Comparison of ENCODE assay signal across 8 cellular contexts in genomic region chr1:27772071-27772470, GRCh38. TPM values are rescaled to one million over a fixed set of nuclear protein-coding genes. Genes with fewer than 3 reads are reported as not detected.
DNase-seq lines count a peak whose midpoint lies in the region; ATAC-seq, FAIRE-seq and TF ChIP-seq lines count a peak whose summit lies in the region.

No MANE protein-coding gene starts in this region.

- intact Hi-C loops in activated CD4-positive, alpha-beta T cell treated with anti-CD3 and anti-CD28 coated beads for 36 hours (cut with DNase I, micrococcal nuclease), result loop anchor here (2.0 to 5.0 kb wide), 8 partner anchors 59 to 965 kb away; partner anchors contain the start of genes DNAJC8 (in 1 of the 2), NUDC (in 1 of the 2), PPP1R8 (in 1 of the 2) and TAF12 (in 1 of the 2)
- intact Hi-C loops in activated T-helper 1 cell treated with anti-CD3 and anti-CD28 coated beads, Interleukin-12 subunit alpha, Interleukin-12 subunit beta, Interleukin-2, Interleukin-4 antibody, amounts not matched to agents 30 ng/mL and 10 ng/mL and 1 ng/mL, durations not matched to agents 14 hours and 24 hours and 36 hours (cut with micrococcal nuclease), result loop anchor here (1.0 to 5.0 kb wide), 7 partner anchors 120 to 615 kb away; partner anchors contain the start of genes AHDC1, EYA3 and SLC9A1

- DNase-seq in activated CD4-positive, alpha-beta T cell treated with anti-CD3 and anti-CD28 coated beads for 36 hours, result no peak
- DNase-seq in activated CD4-positive, alpha-beta T cell treated with anti-CD3 and anti-CD28 coated beads, Interleukin-2, amount 50 U/mL, for 1 hour, result no peak
- no peak for DNase-seq in activated T-helper 1 cell treated with anti-CD3 and anti-CD28 coated beads, Interleukin-12 subunit alpha, Interleukin-12 subunit beta, Interleukin-2, Interleukin-4 antibody, amounts not matched to agents 30 ng/mL and 10 ng/mL and 1 ng/mL, durations not matched to agents 14 hours and 24 hours and 36 hours (ENCODE audit: low spot score)
- DNase-seq in keratinocyte (ENCODE audit: low read depth, low spot score) (no peak), suprapubic skin (ENCODE audit: low spot score in 2 of 2) (no peak), NCI-H187 treated with DMSO at 0.1 percent for 48 hours (lab: John Stamatoyannopoulos, UW) (no peak), glomerular visceral epithelial cell (ENCODE audit: extremely low spot score) (no peak), G401 (ENCODE audit: low spot score) (no peak)

- peaks cover 28% of the 10 kb centered on the region for H3K4me1 Mint-ChIP-seq in activated CD4-positive, alpha-beta T cell treated with anti-CD3 and anti-CD28 coated beads for 36 hours
- peaks cover 27% of the 10 kb centered on the region for H3K4me1 Mint-ChIP-seq in activated T-helper 1 cell treated with anti-CD3 and anti-CD28 coated beads, Interleukin-12 subunit alpha, Interleukin-12 subunit beta, Interleukin-2, Interleukin-4 antibody, amounts not matched to agents 30 ng/mL and 10 ng/mL and 1 ng/mL, durations not matched to agents 14 hours and 24 hours and 36 hours (ENCODE audit: low read depth)

- H3K79me2 ChIP-seq in keratinocyte (ENCODE audit: control insufficient read depth, insufficient read depth, low read length), result peaks cover 30% of the 10 kb centered on the region

- POLR2A ChIA-PET in activated CD4-positive, alpha-beta T cell treated with anti-CD3 and anti-CD28 coated beads for 36 hours (lab: Charles Lee), result interaction anchor here (0.6 kb wide), 1 partner anchor 41 kb away, joined by 4 read pairs; no protein-coding TSS in a partner anchor

- WGBS in suprapubic skin, result 36% methylated on average over 6 of the region's 6 CpGs

- TF ChIP-seq EP300 in suprapubic skin (IDR thresholded peaks at IDR 0.05), result no peak

- FAIRE-seq in keratinocyte (lab: Jason Lieb, UNC), result no peak

- peaks cover 12% of the 10 kb centered on the region for H3K4me1 ChIP-seq in keratinocyte (ENCODE audit: control insufficient read depth, extremely low read depth, insufficient read depth, low read length)
- peaks cover 37% of the 10 kb centered on the region for H3K4me1 ChIP-seq in suprapubic skin

- peaks cover 6% of the 10 kb centered on the region for H3K36me3 Mint-ChIP-seq in activated CD4-positive, alpha-beta T cell treated with anti-CD3 and anti-CD28 coated beads for 36 hours (ENCODE audit: low read depth)
- peaks cover 11% of the 10 kb centered on the region for H3K36me3 Mint-ChIP-seq in activated T-helper 1 cell treated with anti-CD3 and anti-CD28 coated beads, Interleukin-12 subunit alpha, Interleukin-12 subunit beta, Interleukin-2, Interleukin-4 antibody, amounts not matched to agents 30 ng/mL and 10 ng/mL and 1 ng/mL, durations not matched to agents 14 hours and 24 hours and 36 hours (ENCODE audit: low read depth)

- CTCF ChIA-PET in activated CD4-positive, alpha-beta T cell treated with anti-CD3 and anti-CD28 coated beads for 36 hours (lab: Charles Lee), result interaction anchor here (0.5 to 1.5 kb wide), 4 partner anchors 10 to 1756 kb away, joined by 3 to 12 read pairs (median 4); no protein-coding TSS in a partner anchor

- no peaks in the 10 kb centered on the region for H4K20me1 ChIP-seq in keratinocyte (ENCODE audit: control insufficient read depth, extremely low read depth, insufficient read depth, low read length)

- no peaks in the 10 kb centered on the region for H3K9me1 ChIP-seq in keratinocyte (ENCODE audit: control insufficient read depth, extremely low read depth, insufficient read depth, low read length)

- dilution Hi-C loops in keratinocyte (cut with MboI; ENCODE audit: extremely low pct_ligation_motif_present, low sequenced_read_pairs), result no loop called here

- H3K9me3 ChIP-seq in keratinocyte (ENCODE audit: control insufficient read depth, low read depth, low read length) (no peaks in the 10 kb centered on the region), suprapubic skin (no peaks in the 10 kb centered on the region)

- H3K27ac ChIP-seq in keratinocyte (ENCODE audit: control insufficient read depth, insufficient read depth, low read length) (no peak overlapping the region), suprapubic skin (peak overlapping the region; percentile 94)

- H3K4me3 ChIP-seq in keratinocyte (ENCODE audit: control insufficient read depth in 2 of 3, extremely low read depth in 1 of 3, insufficient read depth in 2 of 3, low read depth in 1 of 3, low read length in 3 of 3) (peak overlapping the region in 1 of 3 experiments; percentile 84), suprapubic skin (peak overlapping the region; percentile 84)

- no peaks in the 10 kb centered on the region for H3K27me3 Mint-ChIP-seq in activated CD4-positive, alpha-beta T cell treated with anti-CD3 and anti-CD28 coated beads for 36 hours
- H3K27me3 Mint-ChIP-seq in activated T-helper 1 cell treated with anti-CD3 and anti-CD28 coated beads, Interleukin-12 subunit alpha, Interleukin-12 subunit beta, Interleukin-2, Interleukin-4 antibody, amounts not matched to agents 30 ng/mL and 10 ng/mL and 1 ng/mL, durations not matched to agents 14 hours and 24 hours and 36 hours (ENCODE audit: insufficient read depth), result no peaks in the 10 kb centered on the region

- peak overlapping the region; percentile 98 for H3K4me3 Mint-ChIP-seq in activated CD4-positive, alpha-beta T cell treated with anti-CD3 and anti-CD28 coated beads for 36 hours
- H3K4me3 Mint-ChIP-seq in activated T-helper 1 cell treated with anti-CD3 and anti-CD28 coated beads, Interleukin-12 subunit alpha, Interleukin-12 subunit beta, Interleukin-2, Interleukin-4 antibody, amounts not matched to agents 30 ng/mL and 10 ng/mL and 1 ng/mL, durations not matched to agents 14 hours and 24 hours and 36 hours, result peak overlapping the region; percentile 98

- TF ChIP-seq CTCF in keratinocyte (optimal IDR thresholded peaks at IDR 0.05 in 1 of 3, IDR thresholded peaks at IDR 0.05 in 1 of 3, conservative IDR thresholded peaks at IDR 0.05 in 1 of 3; ENCODE audit: extremely low read depth in 1 of 3, insufficient read depth in 2 of 3, low read length in 3 of 3), result no peak
- TF ChIP-seq CTCF in suprapubic skin (IDR thresholded peaks at IDR 0.05), result no peak

- in situ Hi-C loops in G401 (cut with HindIII; ENCODE audit: low sequenced_read_pairs), result no loop called here

- H3K36me3 ChIP-seq in keratinocyte (ENCODE audit: control insufficient read depth in 2 of 2, extremely low read depth in 1 of 2, insufficient read depth in 2 of 2, low read length in 2 of 2) (peaks cover 0 to under 1% of the 10 kb centered on the region in 2 experiments), suprapubic skin (no peaks in the 10 kb centered on the region)

- H3K9ac ChIP-seq in keratinocyte (ENCODE audit: control insufficient read depth, extremely low read depth, insufficient read depth, low read length), result no peak overlapping the region

- H3K27ac Mint-ChIP-seq in activated CD4-positive, alpha-beta T cell treated with anti-CD3 and anti-CD28 coated beads for 36 hours, result peak overlapping the region; percentile 97
- H3K27ac Mint-ChIP-seq in activated T-helper 1 cell treated with anti-CD3 and anti-CD28 coated beads, Interleukin-12 subunit alpha, Interleukin-12 subunit beta, Interleukin-2, Interleukin-4 antibody, amounts not matched to agents 30 ng/mL and 10 ng/mL and 1 ng/mL, durations not matched to agents 14 hours and 24 hours and 36 hours, result peak overlapping the region; percentile 94

- no peak for TF ChIP-seq POLR2A in suprapubic skin (IDR thresholded peaks at IDR 0.05)

- no peak for ATAC-seq in activated CD4-positive, alpha-beta T cell treated with anti-CD3 and anti-CD28 coated beads for 36 hours

- no peaks in the 10 kb centered on the region for H3K27me3 ChIP-seq in keratinocyte (ENCODE audit: control insufficient read depth, extremely low read depth, insufficient read depth, low read length)
- H3K27me3 ChIP-seq in suprapubic skin, result no peaks in the 10 kb centered on the region

- peak overlapping the region; percentile 48 for H2AFZ ChIP-seq in keratinocyte (ENCODE audit: control insufficient read depth, low read length)

- H3K9me3 Mint-ChIP-seq in activated CD4-positive, alpha-beta T cell treated with anti-CD3 and anti-CD28 coated beads for 36 hours (ENCODE audit: low read depth), result no peaks in the 10 kb centered on the region
- no peaks in the 10 kb centered on the region for H3K9me3 Mint-ChIP-seq in activated T-helper 1 cell treated with anti-CD3 and anti-CD28 coated beads, Interleukin-12 subunit alpha, Interleukin-12 subunit beta, Interleukin-2, Interleukin-4 antibody, amounts not matched to agents 30 ng/mL and 10 ng/mL and 1 ng/mL, durations not matched to agents 14 hours and 24 hours and 36 hours

- peak overlapping the region; percentile 61 for H3K4me2 ChIP-seq in keratinocyte (ENCODE audit: control insufficient read depth, extremely low read depth, insufficient read depth, low read depth, low read length)

RNA-seq across cellular contexts. Expression of gene STX12, which starts 0.9 kb away (rescaled TPM):
- total RNA-seq in activated CD4-positive, alpha-beta T cell treated with anti-CD3 and anti-CD28 coated beads for 36 hours, result 10 to 100 TPM; 26.8 to 37.4 TPM
- 22.0 and 23.9 TPM in 2 replicates for total RNA-seq in activated T-helper 1 cell treated with anti-CD3 and anti-CD28 coated beads, Interleukin-12 subunit alpha, Interleukin-12 subunit beta, Interleukin-2, Interleukin-4 antibody, amounts not matched to agents 30 ng/mL and 10 ng/mL and 1 ng/mL, durations not matched to agents 14 hours and 24 hours and 36 hours
- polyA plus RNA-seq in keratinocyte, result 23.4 to 29.9 TPM (median 23.4 TPM) in 3 replicates
- polyA plus RNA-seq in keratinocyte (2011; ENCODE audit: low read depth), result 285 TPM
- 21.5 and 36.5 TPM in 2 replicates for polyA plus RNA-seq in keratinocyte (2011; cell fraction: cytosol; rRNA removed)
- polyA plus RNA-seq in keratinocyte (2011; cell fraction: nucleus; rRNA removed), result 46.8 and 61.1 TPM in 2 replicates
- 19.0 and 38.4 TPM in 2 replicates for polyA plus RNA-seq in keratinocyte (2012; ENCODE audit: low replicate concordance)
- 13.6 to 24.6 TPM (median 18.8 TPM) in 3 replicates for polyA minus RNA-seq in keratinocyte
- 22.8 TPM for polyA minus RNA-seq in keratinocyte (2011; cell fraction: cytosol; rRNA and poly(A)+ RNA removed)
- polyA minus RNA-seq in keratinocyte (2011; cell fraction: nucleus; rRNA and poly(A)+ RNA removed), result 18.5 and 39.2 TPM in 2 replicates
- total RNA-seq in suprapubic skin, result 10 to 100 TPM; 54.8 to 81.5 (median 72.4) TPM
- 13.3 and 18.6 TPM in 2 replicates for total RNA-seq in G401 (2014; rRNA removed; shearing (Covaris generic))

RNA-seq across cellular contexts. Expression of gene FAM76A, which starts 46.3 kb away (rescaled TPM):
- total RNA-seq in activated CD4-positive, alpha-beta T cell treated with anti-CD3 and anti-CD28 coated beads for 36 hours, result 1 to 10 TPM; 7.4 to 8.1 TPM
- total RNA-seq in activated T-helper 1 cell treated with anti-CD3 and anti-CD28 coated beads, Interleukin-12 subunit alpha, Interleukin-12 subunit beta, Interleukin-2, Interleukin-4 antibody, amounts not matched to agents 30 ng/mL and 10 ng/mL and 1 ng/mL, durations not matched to agents 14 hours and 24 hours and 36 hours, result 9.9 and 13.1 TPM in 2 replicates
- 7.1 to 13.5 TPM (median 12.0 TPM) in 3 replicates for polyA plus RNA-seq in keratinocyte
- polyA plus RNA-seq in keratinocyte (2011; ENCODE audit: low read depth), result 10.9 TPM
- polyA plus RNA-seq in keratinocyte (2011; cell fraction: cytosol; rRNA removed), result 6.5 and 7.4 TPM in 2 replicates
- polyA plus RNA-seq in keratinocyte (2011; cell fraction: nucleus; rRNA removed), result 13.1 and 14.0 TPM in 2 replicates
- 6.9 and 8.1 TPM in 2 replicates for polyA plus RNA-seq in keratinocyte (2012; ENCODE audit: low replicate concordance)
- 2.9 to 14.7 TPM (median 9.7 TPM) in 3 replicates for polyA minus RNA-seq in keratinocyte
- polyA minus RNA-seq in keratinocyte (2011; cell fraction: cytosol; rRNA and poly(A)+ RNA removed), result 6.1 TPM
- 4.1 and 13.0 TPM in 2 replicates for polyA minus RNA-seq in keratinocyte (2011; cell fraction: nucleus; rRNA and poly(A)+ RNA removed)
- total RNA-seq in suprapubic skin, result 10 to 100 TPM; 17.6 to 28.8 (median 20.8) TPM
- total RNA-seq in G401 (2014; rRNA removed; shearing (Covaris generic)), result 13.6 and 32.1 TPM in 2 replicates

RNA-seq across cellular contexts. Expression of gene PPP1R8, which starts 58.5 kb away (rescaled TPM):
- total RNA-seq in activated CD4-positive, alpha-beta T cell treated with anti-CD3 and anti-CD28 coated beads for 36 hours, result 10 to 100 TPM; 49.6 to 65.9 TPM
- 84.1 and 88.1 TPM in 2 replicates for total RNA-seq in activated T-helper 1 cell treated with anti-CD3 and anti-CD28 coated beads, Interleukin-12 subunit alpha, Interleukin-12 subunit beta, Interleukin-2, Interleukin-4 antibody, amounts not matched to agents 30 ng/mL and 10 ng/mL and 1 ng/mL, durations not matched to agents 14 hours and 24 hours and 36 hours
- 47.3 to 56.2 TPM (median 48.2 TPM) in 3 replicates for polyA plus RNA-seq in keratinocyte
- 72.7 TPM for polyA plus RNA-seq in keratinocyte (2011; ENCODE audit: low read depth)
- polyA plus RNA-seq in keratinocyte (2011; cell fraction: cytosol; rRNA removed), result 38.5 and 46.3 TPM in 2 replicates
- 36.4 and 38.9 TPM in 2 replicates for polyA plus RNA-seq in keratinocyte (2011; cell fraction: nucleus; rRNA removed)
- polyA plus RNA-seq in keratinocyte (2012; ENCODE audit: low replicate concordance), result 24.1 and 35.5 TPM in 2 replicates
- polyA minus RNA-seq in keratinocyte, result 51.5 to 80.9 TPM (median 56.9 TPM) in 3 replicates
- polyA minus RNA-seq in keratinocyte (2011; cell fraction: cytosol; rRNA and poly(A)+ RNA removed), result 32.8 TPM
- polyA minus RNA-seq in keratinocyte (2011; cell fraction: nucleus; rRNA and poly(A)+ RNA removed), result 13.1 and 34.5 TPM in 2 replicates
- total RNA-seq in suprapubic skin, result 10 to 100 TPM; 32.5 to 43.5 (median 35.2) TPM
- total RNA-seq in G401 (2014; rRNA removed; shearing (Covaris generic)), result 69.1 and 70.6 TPM in 2 replicates
